In the genomic region with DNA sequence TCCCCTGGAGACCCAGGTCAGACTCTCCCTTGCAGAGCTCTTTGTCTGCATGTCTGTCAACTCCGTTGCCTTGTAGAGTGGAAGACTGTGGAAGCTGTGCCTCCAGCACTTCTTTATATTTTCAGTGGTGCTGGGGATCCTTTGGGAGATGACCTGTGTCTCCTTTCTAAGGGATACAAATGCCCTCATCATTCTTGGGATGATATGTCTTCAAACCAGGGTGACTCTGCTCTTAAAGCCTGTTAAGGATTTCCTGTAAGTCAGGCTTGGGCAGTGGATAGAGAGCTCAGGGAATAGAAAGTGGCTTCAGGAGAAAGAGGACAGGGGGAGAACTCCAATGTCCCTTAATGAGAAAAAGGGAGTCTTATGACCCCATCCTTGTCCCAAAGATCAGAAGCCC, we compare ENCODE assay signal across 1 cellular context.
TF ChIP-seq lines count a peak whose summit lies in the region.

No MANE protein-coding gene starts in this region.

TF ChIP-seq in HCT116, 20 proteins besides CTCF, POLR2A, EP300 and RAD21:
- TF ChIP-seq YY1 (IDR thresholded peaks at IDR 0.05; ENCODE audit: extremely low read depth, insufficient replicate concordance, low read depth, low read length) (no peak), EZH2phosphoT487 (IDR thresholded peaks at IDR 0.05; ENCODE audit: borderline replicate concordance) (no peak), TCF7L2 (IDR thresholded peaks at IDR 0.05; ENCODE audit: borderline replicate concordance, extremely low read depth, insufficient read depth, insufficient read length) (no peak), SP1 (IDR thresholded peaks at IDR 0.05; ENCODE audit: low read depth) (no peak), FOSL1 (IDR thresholded peaks at IDR 0.05; ENCODE audit: low read depth) (no peak), SIN3A (IDR thresholded peaks at IDR 0.05; ENCODE audit: low read depth) (no peak), EGR1 (IDR thresholded peaks at IDR 0.05; ENCODE audit: low read depth) (no peak), ZNF274 (IDR thresholded peaks at IDR 0.05; ENCODE audit: low read depth, low read length) (no peak), ZFX (IDR thresholded peaks at IDR 0.05) (no peak), SRF (IDR thresholded peaks at IDR 0.05; ENCODE audit: low read depth) (no peak), JUND (IDR thresholded peaks at IDR 0.05) (no peak), CEBPB (IDR thresholded peaks at IDR 0.05; ENCODE audit: low read depth) (no peak), ELF1 (IDR thresholded peaks at IDR 0.05; ENCODE audit: borderline replicate concordance, low read depth) (no peak), POLR2AphosphoS5 (IDR thresholded peaks at IDR 0.05; ENCODE audit: low read depth, low read length) (no peak), CBX3 (IDR thresholded peaks at IDR 0.05; ENCODE audit: low read depth) (no peak), EZH2 (IDR thresholded peaks at IDR 0.05) (no peak)
- TF ChIP-seq, protein P1, sequence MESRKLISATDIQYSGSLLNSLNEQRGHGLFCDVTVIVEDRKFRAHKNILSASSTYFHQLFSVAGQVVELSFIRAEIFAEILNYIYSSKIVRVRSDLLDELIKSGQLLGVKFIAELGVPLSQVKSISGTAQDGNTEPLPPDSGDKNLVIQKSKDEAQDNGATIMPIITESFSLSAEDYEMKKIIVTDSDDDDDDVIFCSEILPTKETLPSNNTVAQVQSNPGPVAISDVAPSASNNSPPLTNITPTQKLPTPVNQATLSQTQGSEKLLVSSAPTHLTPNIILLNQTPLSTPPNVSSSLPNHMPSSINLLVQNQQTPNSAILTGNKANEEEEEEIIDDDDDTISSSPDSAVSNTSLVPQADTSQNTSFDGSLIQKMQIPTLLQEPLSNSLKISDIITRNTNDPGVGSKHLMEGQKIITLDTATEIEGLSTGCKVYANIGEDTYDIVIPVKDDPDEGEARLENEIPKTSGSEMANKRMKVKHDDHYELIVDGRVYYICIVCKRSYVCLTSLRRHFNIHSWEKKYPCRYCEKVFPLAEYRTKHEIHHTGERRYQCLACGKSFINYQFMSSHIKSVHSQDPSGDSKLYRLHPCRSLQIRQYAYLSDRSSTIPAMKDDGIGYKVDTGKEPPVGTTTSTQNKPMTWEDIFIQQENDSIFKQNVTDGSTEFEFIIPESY (IDR thresholded peaks at IDR 0.05; ENCODE audit: extremely low read depth, insufficient replicate concordance, low read length), result no peak
- TF ChIP-seq, protein P2, sequence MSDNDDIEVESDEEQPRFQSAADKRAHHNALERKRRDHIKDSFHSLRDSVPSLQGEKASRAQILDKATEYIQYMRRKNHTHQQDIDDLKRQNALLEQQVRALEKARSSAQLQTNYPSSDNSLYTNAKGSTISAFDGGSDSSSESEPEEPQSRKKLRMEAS (IDR thresholded peaks at IDR 0.05), result no peak
- TF ChIP-seq, protein P3, sequence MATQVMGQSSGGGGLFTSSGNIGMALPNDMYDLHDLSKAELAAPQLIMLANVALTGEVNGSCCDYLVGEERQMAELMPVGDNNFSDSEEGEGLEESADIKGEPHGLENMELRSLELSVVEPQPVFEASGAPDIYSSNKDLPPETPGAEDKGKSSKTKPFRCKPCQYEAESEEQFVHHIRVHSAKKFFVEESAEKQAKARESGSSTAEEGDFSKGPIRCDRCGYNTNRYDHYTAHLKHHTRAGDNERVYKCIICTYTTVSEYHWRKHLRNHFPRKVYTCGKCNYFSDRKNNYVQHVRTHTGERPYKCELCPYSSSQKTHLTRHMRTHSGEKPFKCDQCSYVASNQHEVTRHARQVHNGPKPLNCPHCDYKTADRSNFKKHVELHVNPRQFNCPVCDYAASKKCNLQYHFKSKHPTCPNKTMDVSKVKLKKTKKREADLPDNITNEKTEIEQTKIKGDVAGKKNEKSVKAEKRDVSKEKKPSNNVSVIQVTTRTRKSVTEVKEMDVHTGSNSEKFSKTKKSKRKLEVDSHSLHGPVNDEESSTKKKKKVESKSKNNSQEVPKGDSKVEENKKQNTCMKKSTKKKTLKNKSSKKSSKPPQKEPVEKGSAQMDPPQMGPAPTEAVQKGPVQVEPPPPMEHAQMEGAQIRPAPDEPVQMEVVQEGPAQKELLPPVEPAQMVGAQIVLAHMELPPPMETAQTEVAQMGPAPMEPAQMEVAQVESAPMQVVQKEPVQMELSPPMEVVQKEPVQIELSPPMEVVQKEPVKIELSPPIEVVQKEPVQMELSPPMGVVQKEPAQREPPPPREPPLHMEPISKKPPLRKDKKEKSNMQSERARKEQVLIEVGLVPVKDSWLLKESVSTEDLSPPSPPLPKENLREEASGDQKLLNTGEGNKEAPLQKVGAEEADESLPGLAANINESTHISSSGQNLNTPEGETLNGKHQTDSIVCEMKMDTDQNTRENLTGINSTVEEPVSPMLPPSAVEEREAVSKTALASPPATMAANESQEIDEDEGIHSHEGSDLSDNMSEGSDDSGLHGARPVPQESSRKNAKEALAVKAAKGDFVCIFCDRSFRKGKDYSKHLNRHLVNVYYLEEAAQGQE (IDR thresholded peaks at IDR 0.05; ENCODE audit: low read depth), result no peak
